ENCODE assay signal across 16 cellular contexts in genomic region chr11:100753562-100753961, GRCh38.
DNase-seq lines count a peak whose midpoint lies in the region; ATAC-seq and TF ChIP-seq lines count a peak whose summit lies in the region.
"Had no signal": no experiment of that assay in that cellular context is flagged by ENCODE, and none has a peak within 500 bp of the region (broad histone marks: within the 10 kb centered on the region; RNA-seq: fewer than 3 reads in every experiment).

No MANE protein-coding gene starts in this region.

- H3K27me3 ChIP-seq in WERI-Rb-1 (ENCODE audit: insufficient read depth, low read depth, severe bottlenecking) = no peaks in the 10 kb centered on the region
- H3K27me3 ChIP-seq in iPS-18a (ENCODE audit: control insufficient read depth, insufficient read depth, low read length) = no peaks in the 10 kb centered on the region
- no peaks in the 10 kb centered on the region for H3K27me3 ChIP-seq in smooth muscle cell (ENCODE audit: low read depth)
- H3K27me3 ChIP-seq: SJCRH30 had no signal

- H3K27ac ChIP-seq in WERI-Rb-1 = peak overlapping the region; percentile 56
- H3K27ac ChIP-seq in iPS-18a (ENCODE audit: low read length) = peak overlapping the region; percentile 17
- H3K27ac ChIP-seq in smooth muscle cell (ENCODE audit: low read depth) = peak overlapping the region; percentile 30
- H3K27ac ChIP-seq: SJCRH30 had no signal

- ATAC-seq in HG03159 (IDR thresholded peaks at IDR 0.05; ENCODE audit: unreplicated experiment) = no peak
- ATAC-seq: activated naive CD8-positive, alpha-beta T cell treated with anti-CD3 and anti-CD28 coated beads, Interleukin-2, amount 50 U/mL, for 24 hours had no signal

- no peak overlapping the region; the same call in 1 of the 2 replicates for H3K4me3 ChIP-seq in WERI-Rb-1 (ENCODE audit: low read depth, low read length)
- no peak overlapping the region for H3K4me3 ChIP-seq in iPS-18a (ENCODE audit: low read length)
- no peak overlapping the region for H3K4me3 ChIP-seq in smooth muscle cell
- H3K4me3 ChIP-seq: SJCRH30 had no signal

- H3K4me1 ChIP-seq in iPS-18a (ENCODE audit: control insufficient read depth, low read depth, low read length) (peaks cover 30% of the 10 kb centered on the region), smooth muscle cell (ENCODE audit: low read depth) (peaks cover 27% of the 10 kb centered on the region)

- peak overlapping the region; percentile 35 for H3K4me2 ChIP-seq in smooth muscle cell

- intact Hi-C loops in activated T-helper 2 cell treated with anti-CD3 and anti-CD28 coated beads, Interferon-gamma antibody, Interleukin-2, Interleukin-4, amounts not matched to agents 10 μg/mL and 5 μg/mL and 100 μg/mL, durations not matched to agents 14 hours and 24 hours and 36 hours (cut with micrococcal nuclease) = no loop called here

- H4K20me1 ChIP-seq in smooth muscle cell (ENCODE audit: low read depth) = peaks cover 5% of the 10 kb centered on the region

- H3F3A ChIP-seq in smooth muscle cell (ENCODE audit: low read depth) = peaks cover 7% of the 10 kb centered on the region

- no peaks in the 10 kb centered on the region; the same call in 1 of the 2 replicates for H3K36me3 ChIP-seq in WERI-Rb-1
- no peaks in the 10 kb centered on the region for H3K36me3 ChIP-seq in iPS-18a (ENCODE audit: control insufficient read depth, low read depth, low read length)
- H3K36me3 ChIP-seq in smooth muscle cell (ENCODE audit: low read depth) = no peaks in the 10 kb centered on the region
- H3K36me3 ChIP-seq: SJCRH30 had no signal

- H3K27ac Mint-ChIP-seq in activated T-helper 2 cell treated with anti-CD3 and anti-CD28 coated beads, Interferon-gamma antibody, Interleukin-2, Interleukin-4, amounts not matched to agents 10 μg/mL and 5 μg/mL and 100 μg/mL, durations not matched to agents 14 hours and 24 hours and 36 hours = no peak overlapping the region
- H3K27ac Mint-ChIP-seq: activated CD4-positive, alpha-beta T cell treated with anti-CD3 and anti-CD28 coated beads, Interleukin-2, amount 10 ng/mL, durations not matched to agents 7 days and 5 days; activated naive CD8-positive, alpha-beta T cell treated with anti-CD3 and anti-CD28 coated beads, Interleukin-2, amount 50 U/mL, for 24 hours; activated T-cell treated with anti-CD3 and anti-CD28 coated beads, Interleukin-2, amount 50 U/mL, for 24 hours had no signal

- no peak overlapping the region for H3K4me3 Mint-ChIP-seq in activated T-helper 2 cell treated with anti-CD3 and anti-CD28 coated beads, Interferon-gamma antibody, Interleukin-2, Interleukin-4, amounts not matched to agents 10 μg/mL and 5 μg/mL and 100 μg/mL, durations not matched to agents 14 hours and 24 hours and 36 hours (ENCODE audit: low read depth)
- H3K4me3 Mint-ChIP-seq: activated CD4-positive, alpha-beta T cell treated with anti-CD3 and anti-CD28 coated beads, Interleukin-2, amount 10 ng/mL, durations not matched to agents 7 days and 5 days; activated naive CD8-positive, alpha-beta T cell treated with anti-CD3 and anti-CD28 coated beads, Interleukin-2, amount 50 U/mL, for 24 hours; activated T-cell treated with anti-CD3 and anti-CD28 coated beads, Interleukin-2, amount 50 U/mL, for 24 hours had no signal

- DNase-seq in NCI-H2171 treated with DMSO at 0.1 percent for 48 hours (lab: John Stamatoyannopoulos, UW) = peak; percentile 52
- no peak for DNase-seq in NCI-H2171 (lab: John Stamatoyannopoulos, UW)
- peak; percentile 64 for DNase-seq in WERI-Rb-1
- no peak for DNase-seq in smooth muscle cell (lab: John Stamatoyannopoulos, UW; ENCODE audit: unreplicated experiment)
- no peak for DNase-seq in DMS153 (lab: John Stamatoyannopoulos, UW)
- no peak for DNase-seq in activated T-helper 2 cell treated with anti-CD3 and anti-CD28 coated beads, Interferon-gamma antibody, Interleukin-2, Interleukin-4, amounts not matched to agents 10 μg/mL and 5 μg/mL and 100 μg/mL, durations not matched to agents 14 hours and 24 hours and 36 hours (ENCODE audit: low spot score)
- DNase-seq: 8988T; activated CD4-positive, alpha-beta T cell treated with anti-CD3 and anti-CD28 coated beads, Interleukin-2, amount 10 ng/mL, durations not matched to agents 7 days and 5 days; activated naive CD8-positive, alpha-beta T cell treated with anti-CD3 and anti-CD28 coated beads, Interleukin-2, amount 50 U/mL, for 24 hours; activated T-cell treated with anti-CD3 and anti-CD28 coated beads, Interleukin-2, amount 50 U/mL, for 24 hours; NCI-H1930; posterior cingulate gyrus; T-helper 9 cell had no signal

- TF ChIP-seq CTCF in WERI-Rb-1 (IDR thresholded peaks at IDR 0.05; ENCODE audit: low read depth, low read length) (no peak), smooth muscle cell (IDR thresholded peaks at IDR 0.05; ENCODE audit: borderline replicate concordance, insufficient read depth, poor library complexity, severe bottlenecking) (no peak)

- peaks cover 60% of the 10 kb centered on the region for H3K79me2 ChIP-seq in smooth muscle cell (ENCODE audit: low read depth)

- 20% methylated on average over 4 of the region's 4 CpGs for WGBS in smooth muscle cell (ENCODE audit: low lambda C conversion rate)

- H3K9me3 ChIP-seq in WERI-Rb-1 (ENCODE audit: severe bottlenecking) (peaks cover 11% of the 10 kb centered on the region), iPS-18a (ENCODE audit: control insufficient read depth, low read depth, low read length) (no peaks in the 10 kb centered on the region), smooth muscle cell (replicated peaks; ENCODE audit: low read depth) (no peaks in the 10 kb centered on the region)
- H3K9me3 ChIP-seq: SJCRH30 had no signal

- no peaks in the 10 kb centered on the region for H3K4me1 Mint-ChIP-seq in activated T-helper 2 cell treated with anti-CD3 and anti-CD28 coated beads, Interferon-gamma antibody, Interleukin-2, Interleukin-4, amounts not matched to agents 10 μg/mL and 5 μg/mL and 100 μg/mL, durations not matched to agents 14 hours and 24 hours and 36 hours (ENCODE audit: low read depth)
- H3K4me1 Mint-ChIP-seq: activated CD4-positive, alpha-beta T cell treated with anti-CD3 and anti-CD28 coated beads, Interleukin-2, amount 10 ng/mL, durations not matched to agents 7 days and 5 days; activated naive CD8-positive, alpha-beta T cell treated with anti-CD3 and anti-CD28 coated beads, Interleukin-2, amount 50 U/mL, for 24 hours had no signal

- H3K9ac ChIP-seq in iPS-18a (ENCODE audit: low read length) (no peak overlapping the region), smooth muscle cell (ENCODE audit: low read depth) (no peak overlapping the region)

- peaks cover 7% of the 10 kb centered on the region for H3K9me3 Mint-ChIP-seq in activated T-helper 2 cell treated with anti-CD3 and anti-CD28 coated beads, Interferon-gamma antibody, Interleukin-2, Interleukin-4, amounts not matched to agents 10 μg/mL and 5 μg/mL and 100 μg/mL, durations not matched to agents 14 hours and 24 hours and 36 hours

- no peak overlapping the region for H2AFZ ChIP-seq in smooth muscle cell (ENCODE audit: low read depth)

- no peaks in the 10 kb centered on the region for H3K27me3 Mint-ChIP-seq in activated T-helper 2 cell treated with anti-CD3 and anti-CD28 coated beads, Interferon-gamma antibody, Interleukin-2, Interleukin-4, amounts not matched to agents 10 μg/mL and 5 μg/mL and 100 μg/mL, durations not matched to agents 14 hours and 24 hours and 36 hours (ENCODE audit: low read depth)
- H3K27me3 Mint-ChIP-seq: activated CD4-positive, alpha-beta T cell treated with anti-CD3 and anti-CD28 coated beads, Interleukin-2, amount 10 ng/mL, durations not matched to agents 7 days and 5 days; activated naive CD8-positive, alpha-beta T cell treated with anti-CD3 and anti-CD28 coated beads, Interleukin-2, amount 50 U/mL, for 24 hours; activated T-cell treated with anti-CD3 and anti-CD28 coated beads, Interleukin-2, amount 50 U/mL, for 24 hours had no signal

- no peaks in the 10 kb centered on the region for H3K36me3 Mint-ChIP-seq in activated T-helper 2 cell treated with anti-CD3 and anti-CD28 coated beads, Interferon-gamma antibody, Interleukin-2, Interleukin-4, amounts not matched to agents 10 μg/mL and 5 μg/mL and 100 μg/mL, durations not matched to agents 14 hours and 24 hours and 36 hours (ENCODE audit: low read depth)

Comparison
In these comparisons a context has a peak if more than half of its experiments do, and no peak if none do; other contexts are left out.
1. DNase-seq: peak in NCI-H2171 treated with DMSO at 0.1 percent for 48 hours (single experiment) and WERI-Rb-1 (single experiment); none in NCI-H2171 (single experiment), smooth muscle cell (single experiment), DMS153 (single experiment) and activated T-helper 2 cell treated with anti-CD3 and anti-CD28 coated beads, Interferon-gamma antibody, Interleukin-2, Interleukin-4, amounts not matched to agents 10 μg/mL and 5 μg/mL and 100 μg/mL, durations not matched to agents 14 hours and 24 hours and 36 hours (single experiment).
2. Peak in every context shown above with its lines, with median percentiles within 50 percentile points of each other: H3K27ac ChIP-seq.